18 cellular contexts compared by ENCODE assay signal in the genomic region with DNA sequence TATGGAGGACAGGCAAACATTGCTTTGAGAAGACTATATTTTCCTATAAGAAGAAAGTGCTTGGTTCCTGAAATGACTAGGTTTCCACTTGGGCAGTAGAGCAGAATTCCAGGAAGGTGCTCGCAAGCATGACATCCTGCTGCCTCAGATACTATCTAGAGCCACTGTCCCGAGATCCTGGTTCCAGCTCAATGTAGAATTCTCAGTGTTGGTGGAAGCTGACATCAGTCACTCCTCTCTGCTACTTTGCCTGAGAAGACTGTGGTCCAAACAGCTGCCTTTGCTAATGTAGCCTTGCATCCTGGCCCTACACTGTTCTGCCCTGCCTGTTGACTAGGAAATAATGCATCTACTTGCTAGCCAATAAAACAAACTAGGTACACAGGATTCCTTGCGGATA. TPM values are rescaled to one million over a fixed set of nuclear protein-coding genes. Genes with fewer than 3 reads are reported as not detected.
DNase-seq lines count a peak whose midpoint lies in the region; ATAC-seq, FAIRE-seq and TF ChIP-seq lines count a peak whose summit lies in the region.
"Had no signal": no experiment of that assay in that cellular context is flagged by ENCODE, and none has a peak within 500 bp of the region (broad histone marks: within the 10 kb centered on the region; RNA-seq: fewer than 3 reads in every experiment).

No MANE protein-coding gene starts in this region.

- no peaks in the 10 kb centered on the region for H4K20me1 ChIP-seq in BLaER1

- no peaks in the 10 kb centered on the region for H3K27me3 ChIP-seq in heart left ventricle
- no peaks in the 10 kb centered on the region for H3K27me3 ChIP-seq in right cardiac atrium (ENCODE audit: control insufficient read depth, insufficient read depth)
- H3K27me3 ChIP-seq in BLaER1 = no peaks in the 10 kb centered on the region
- H3K27me3 ChIP-seq in body of pancreas = no peaks in the 10 kb centered on the region

- H3K36me3 ChIP-seq in heart left ventricle (no peaks in the 10 kb centered on the region), BLaER1 (peaks cover 6% of the 10 kb centered on the region; the same call in 1 of the 2 replicates), body of pancreas (replicated peaks in 1 of 2; ENCODE audit: insufficient read depth in 1 of 2, low read depth in 2 of 2) (no peaks in the 10 kb centered on the region)
- H3K36me3 ChIP-seq: HAP-1 had no signal

- no peaks in the 10 kb centered on the region for H3K9me3 ChIP-seq in heart left ventricle
- H3K9me3 ChIP-seq in right cardiac atrium (ENCODE audit: control insufficient read depth, low read length) = no peaks in the 10 kb centered on the region
- H3K9me3 ChIP-seq in BLaER1 = peaks cover 17% of the 10 kb centered on the region
- no peaks in the 10 kb centered on the region for H3K9me3 ChIP-seq in body of pancreas

- no peak for DNase-seq in heart left ventricle
- no peak for DNase-seq in right cardiac atrium
- DNase-seq in body of pancreas = no peak
- DNase-seq in kidney tubule cell (ENCODE audit: low spot score) = peak; percentile 83
- DNase-seq in H4 (ENCODE audit: low spot score) = no peak
- no peak for DNase-seq in frontal cortex (ENCODE audit: low spot score in 2 of 2)
- DNase-seq: 8988T; CD4-positive, alpha-beta memory T cell; DMS79 treated with DMSO at 0.1 percent for 48 hours; EL had no signal

- peak overlapping the region; percentile 74 for H3K4me2 ChIP-seq in BLaER1
- H3K4me2 ChIP-seq: GM23338 had no signal

- intact Hi-C loops in heart left ventricle (cut with DNase I) (loop anchor here in 1 of 10 donors (2.0 kb wide), 1 partner anchor 17 kb away; no protein-coding TSS in a partner anchor), right cardiac atrium (cut with DNase I) (no loop called here), body of pancreas (cut with DNase I) (no loop called here)

- no peak for TF ChIP-seq POLR2A in heart left ventricle (IDR thresholded peaks at IDR 0.05)
- no peak for TF ChIP-seq POLR2A in body of pancreas (IDR thresholded peaks at IDR 0.05)

- peak overlapping the region; percentile 2; the same call in 1 of the 2 replicates for H3K9ac ChIP-seq in BLaER1

- H3K4me3 ChIP-seq in heart left ventricle (no peak overlapping the region), right cardiac atrium (ENCODE audit: low read length) (no peak overlapping the region), BLaER1 (no peak overlapping the region), body of pancreas (no peak overlapping the region)
- H3K4me3 ChIP-seq: GM23338, HAP-1 had no signal

- peak overlapping the region in 7 of 12 donors; percentile 8 to 57 (median 35) for H3K27ac ChIP-seq in heart left ventricle
- H3K27ac ChIP-seq in right cardiac atrium (ENCODE audit: low read length) = no peak overlapping the region
- H3K27ac ChIP-seq in BLaER1 = peak overlapping the region; percentile 68
- H3K27ac ChIP-seq in body of pancreas = peak overlapping the region; percentile 83 to 91 (median 86)
- H3K27ac ChIP-seq: C4-2B, HL-60 had no signal

- peak; percentile 18 to 83 (median 34) for ATAC-seq in heart left ventricle
- ATAC-seq in right cardiac atrium = no peak
- ATAC-seq in body of pancreas = no peak
- no peak for ATAC-seq in HG03378 (IDR thresholded peaks at IDR 0.05; ENCODE audit: unreplicated experiment)
- ATAC-seq: GM23338 had no signal

- TF ChIP-seq CTCF in heart left ventricle (IDR thresholded peaks at IDR 0.05) (no peak), body of pancreas (IDR thresholded peaks at IDR 0.05) (no peak)

- FAIRE-seq in frontal cortex (lab: Jason Lieb, UNC) = no peak
- FAIRE-seq: G401.6, GM12891 had no signal

- peaks cover 0 to 28% (median 17%) of the 10 kb centered on the region in 12 donors for H3K4me1 ChIP-seq in heart left ventricle
- peaks cover 8% of the 10 kb centered on the region for H3K4me1 ChIP-seq in right cardiac atrium (ENCODE audit: control insufficient read depth, insufficient read depth, low read length)
- H3K4me1 ChIP-seq in BLaER1 = peaks cover 53% of the 10 kb centered on the region
- H3K4me1 ChIP-seq in body of pancreas = peaks cover 62% of the 10 kb centered on the region

- WGBS in heart left ventricle, 4 donors = 62 to 79% (median 73%) methylated on average over 3 of the region's 3 CpGs
- WGBS in right cardiac atrium = 80% methylated on average over 3 of the region's 3 CpGs
- WGBS in body of pancreas, 2 donors = 78 to 96% methylated on average over 3 of the region's 3 CpGs

RNA-seq across cellular contexts. Expression of gene ITGA6, which starts 50.0 kb away (rescaled TPM):
- total RNA-seq in heart left ventricle (10 to 100 TPM; 40.5 to 84.8 (median 51.2) TPM), right cardiac atrium (10 to 100 TPM; 24.0 to 38.3 (median 32.1) TPM), body of pancreas (100 to 1,000 TPM in 1 of 2 donors, 10 to 100 TPM in 1; 90.0 to 210 TPM), frontal cortex (26.5 TPM)
- polyA plus RNA-seq in heart left ventricle (10 to 100 TPM; 11.8 to 37.2 TPM), right cardiac atrium (14.8 TPM)
- 26.8 and 29.1 TPM in 2 replicates for total RNA-seq in H4 (2014; rRNA removed; shearing (Covaris generic))

Comparison
In these comparisons a context has a peak if more than half of its experiments do, and no peak if none do; other contexts are left out.
1. ATAC-seq: peak in heart left ventricle (4 of 4); none in right cardiac atrium (0 of 2), body of pancreas (single experiment) and HG03378 (single experiment).